ENCODE assay signal across 16 cellular contexts in genomic region chr2:47499093-47499492, GRCh38.
DNase-seq lines count a peak whose midpoint lies in the region; FAIRE-seq and TF ChIP-seq lines count a peak whose summit lies in the region.
"Had no signal": no experiment of that assay in that cellular context is flagged by ENCODE, and none has a peak within 500 bp of the region (broad histone marks: within the 10 kb centered on the region; RNA-seq: fewer than 3 reads in every experiment).

No MANE protein-coding gene starts in this region.

- no peaks in the 10 kb centered on the region for H3K27me3 Mint-ChIP-seq in osteocyte (ENCODE audit: unreplicated experiment)
- H3K27me3 Mint-ChIP-seq in activated CD4-positive, alpha-beta T cell treated with anti-CD3 and anti-CD28 coated beads, Interleukin-2, amount 10 ng/mL, durations not matched to agents 24 days and 14 days, result no peaks in the 10 kb centered on the region
- H3K27me3 Mint-ChIP-seq: CD4-positive, alpha-beta T cell had no signal

- H3K9me2 ChIP-seq in DOHH2 (replicated peaks; ENCODE audit: control insufficient read depth, low read length), result no peaks in the 10 kb centered on the region

- peaks cover 15% of the 10 kb centered on the region for H3K9me3 Mint-ChIP-seq in osteocyte (ENCODE audit: unreplicated experiment)
- H3K9me3 Mint-ChIP-seq in activated CD4-positive, alpha-beta T cell treated with anti-CD3 and anti-CD28 coated beads, Interleukin-2, amount 10 ng/mL, durations not matched to agents 24 days and 14 days, result peaks cover 25% of the 10 kb centered on the region

- no peaks in the 10 kb centered on the region for H3K79me2 ChIP-seq in DOHH2 (ENCODE audit: control insufficient read depth, low read length)

- no peak for FAIRE-seq in bronchial epithelial cell (lab: Jason Lieb, UNC)
- FAIRE-seq: HepG2 had no signal

- H3K4me3 Mint-ChIP-seq in osteocyte (ENCODE audit: unreplicated experiment), result no peak overlapping the region
- H3K4me3 Mint-ChIP-seq in activated CD4-positive, alpha-beta T cell treated with anti-CD3 and anti-CD28 coated beads, Interleukin-2, amount 10 ng/mL, durations not matched to agents 24 days and 14 days, result no peak overlapping the region
- H3K4me3 Mint-ChIP-seq: B cell; CD4-positive, alpha-beta T cell had no signal

- DNase-seq in bronchial epithelial cell (ENCODE audit: low read depth) (peak; percentile 25), osteocyte (ENCODE audit: extremely low spot score, unreplicated experiment) (peak; percentile 76), NCI-H2029 treated with DMSO at 0.1 percent for 48 hours (lab: John Stamatoyannopoulos, UW) (no peak)
- no peak for DNase-seq in activated naive CD4-positive, alpha-beta T cell treated with anti-CD3 and anti-CD28 coated beads, Interleukin-2, amount 50 U/mL, for 16 hours
- no peak for DNase-seq in activated CD4-positive, alpha-beta T cell treated with anti-CD3 and anti-CD28 coated beads, Interleukin-2, amount 10 ng/mL, durations not matched to agents 24 days and 14 days
- DNase-seq: CD4-positive, alpha-beta T cell; DMS153; DMS79; GF-D8; GOT3; H7 had no signal

- H3F3A ChIP-seq in DOHH2 (ENCODE audit: control insufficient read depth, insufficient read depth), result peaks cover 18% of the 10 kb centered on the region

- no peak overlapping the region for H3K27ac Mint-ChIP-seq in osteocyte (ENCODE audit: unreplicated experiment)
- no peak overlapping the region for H3K27ac Mint-ChIP-seq in activated CD4-positive, alpha-beta T cell treated with anti-CD3 and anti-CD28 coated beads, Interleukin-2, amount 10 ng/mL, durations not matched to agents 24 days and 14 days
- H3K27ac Mint-ChIP-seq: B cell; CD4-positive, alpha-beta T cell had no signal

- no peak for TF ChIP-seq CTCF in DOHH2 (IDR thresholded peaks at IDR 0.05; ENCODE audit: low read depth, low read length, poor library complexity, severe bottlenecking)
- no peak for TF ChIP-seq CTCF in bronchial epithelial cell (IDR thresholded peaks at IDR 0.05; ENCODE audit: insufficient read depth, low read length, severe bottlenecking)
- no peak for TF ChIP-seq CTCF in osteocyte (IDR thresholded peaks at IDR 0.05)

- peaks cover 42% of the 10 kb centered on the region for H3K4me1 ChIP-seq in BLaER1
- H3K4me1 ChIP-seq in DOHH2 (ENCODE audit: control insufficient read depth, low read length), result peaks cover 41% of the 10 kb centered on the region

- H3K4me1 Mint-ChIP-seq in osteocyte (ENCODE audit: unreplicated experiment), result peaks cover 5% of the 10 kb centered on the region
- peaks cover 18% of the 10 kb centered on the region for H3K4me1 Mint-ChIP-seq in activated CD4-positive, alpha-beta T cell treated with anti-CD3 and anti-CD28 coated beads, Interleukin-2, amount 10 ng/mL, durations not matched to agents 24 days and 14 days

- H4K20me1 ChIP-seq in BLaER1 (no peaks in the 10 kb centered on the region), DOHH2 (ENCODE audit: control insufficient read depth, insufficient read depth, low read depth, low read length) (no peaks in the 10 kb centered on the region)

- H3K4me2 ChIP-seq in BLaER1 (no peak overlapping the region), DOHH2 (ENCODE audit: low read length) (no peak overlapping the region)

- H3K4me3 ChIP-seq in BLaER1, result peak overlapping the region; percentile 47; the same call in 1 of the 2 replicates
- H3K4me3 ChIP-seq in DOHH2 (ENCODE audit: low read length), result no peak overlapping the region
- H3K4me3 ChIP-seq in bronchial epithelial cell (ENCODE audit: low read depth, low read length), result no peak overlapping the region

- H3K27me3 ChIP-seq in BLaER1 (no peaks in the 10 kb centered on the region), DOHH2 (ENCODE audit: control insufficient read depth, low read length) (no peaks in the 10 kb centered on the region), bronchial epithelial cell (ENCODE audit: control insufficient read depth, insufficient read depth, low read length) (no peaks in the 10 kb centered on the region)

- H3K36me3 Mint-ChIP-seq in osteocyte (ENCODE audit: unreplicated experiment), result no peaks in the 10 kb centered on the region
- peaks cover 12% of the 10 kb centered on the region for H3K36me3 Mint-ChIP-seq in activated CD4-positive, alpha-beta T cell treated with anti-CD3 and anti-CD28 coated beads, Interleukin-2, amount 10 ng/mL, durations not matched to agents 24 days and 14 days (ENCODE audit: low read depth)

- H3K27ac ChIP-seq in BLaER1, result 0 out of 2 replicates have a peak overlapping the region, but pooled peaks have one; percentile 12
- 0 out of 2 replicates have a peak overlapping the region, but pooled peaks have one; percentile 13 for H3K27ac ChIP-seq in DOHH2 (ENCODE audit: low read depth, low read length)
- H3K27ac ChIP-seq: C4-2B had no signal

- H3K9me3 ChIP-seq in BLaER1 (peaks cover 67% of the 10 kb centered on the region), DOHH2 (ENCODE audit: control insufficient read depth, insufficient read depth, low read length) (peaks cover 34% of the 10 kb centered on the region)

- intact Hi-C loops in activated CD4-positive, alpha-beta T cell treated with anti-CD3 and anti-CD28 coated beads, Interleukin-2, amount 10 ng/mL, durations not matched to agents 24 days and 14 days (cut with micrococcal nuclease), result no loop called here

- H3K9ac ChIP-seq in BLaER1, result no peak overlapping the region

- H3K36me3 ChIP-seq in BLaER1 (peaks cover 31% of the 10 kb centered on the region), DOHH2 (ENCODE audit: control insufficient read depth, low read length) (peaks cover 23% of the 10 kb centered on the region), bronchial epithelial cell (ENCODE audit: control insufficient read depth, insufficient read depth, low read length) (no peaks in the 10 kb centered on the region)

Comparison
In these comparisons a context has a peak if more than half of its experiments do, and no peak if none do; other contexts are left out.
1. DNase-seq: peak in bronchial epithelial cell (single experiment) and osteocyte (single experiment); none in NCI-H2029 treated with DMSO at 0.1 percent for 48 hours (single experiment), activated naive CD4-positive, alpha-beta T cell treated with anti-CD3 and anti-CD28 coated beads, Interleukin-2, amount 50 U/mL, for 16 hours (single experiment) and activated CD4-positive, alpha-beta T cell treated with anti-CD3 and anti-CD28 coated beads, Interleukin-2, amount 10 ng/mL, durations not matched to agents 24 days and 14 days (single experiment).